In the genomic region with DNA sequence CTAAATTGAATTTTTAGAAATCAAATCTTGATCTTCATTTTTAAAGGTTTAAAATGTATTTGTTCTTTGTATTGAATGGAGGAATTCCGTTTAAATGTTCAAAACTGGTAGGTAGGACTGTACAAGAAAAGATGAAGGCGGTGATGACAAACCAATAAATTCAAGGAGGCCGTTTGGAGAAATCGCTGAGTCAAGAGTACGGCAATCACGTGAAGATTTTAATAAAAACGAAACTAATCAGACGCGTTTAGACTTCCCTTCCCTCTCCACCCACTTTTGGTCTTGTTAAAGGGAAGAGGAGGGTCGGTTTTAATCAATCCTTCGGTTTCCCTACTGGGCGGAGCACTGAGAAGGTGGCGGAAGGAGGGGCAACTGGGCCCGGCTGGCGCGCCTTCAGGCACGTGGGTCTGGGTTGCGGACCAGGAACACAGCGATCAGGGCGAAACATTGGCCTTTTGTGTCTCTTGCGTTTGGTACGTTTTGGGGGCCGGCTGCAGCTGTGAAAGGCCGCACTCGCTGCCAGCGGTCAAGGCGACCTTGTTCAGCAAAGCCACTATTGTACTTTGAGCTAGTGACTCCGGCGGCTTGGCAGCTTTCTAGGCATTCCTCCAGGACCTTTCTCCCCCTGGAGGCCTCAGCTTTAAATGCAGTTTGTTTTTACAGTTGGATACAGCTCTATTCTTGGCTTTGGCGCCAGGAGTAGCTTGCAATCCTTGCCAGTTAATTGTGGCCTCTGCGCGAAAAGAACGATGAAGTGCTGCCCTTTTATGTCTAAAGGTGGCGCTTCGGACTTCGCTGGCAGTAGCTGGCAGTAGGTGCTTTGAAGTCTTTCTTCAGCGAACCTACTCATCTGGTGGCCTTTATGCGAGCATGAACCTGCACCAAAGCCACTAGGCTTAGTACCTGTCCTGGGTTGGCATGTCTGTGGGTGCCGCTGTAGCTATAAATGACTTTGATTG, we compare ENCODE assay signal across 1 cellular context.
TF ChIP-seq lines count a peak whose summit lies in the region.

No MANE protein-coding gene starts in this region.

TF ChIP-seq in K562, 482 proteins besides CTCF, POLR2A, EP300 and RAD21 (continued from another document and continues in another):
- TF ChIP-seq, protein P1, sequence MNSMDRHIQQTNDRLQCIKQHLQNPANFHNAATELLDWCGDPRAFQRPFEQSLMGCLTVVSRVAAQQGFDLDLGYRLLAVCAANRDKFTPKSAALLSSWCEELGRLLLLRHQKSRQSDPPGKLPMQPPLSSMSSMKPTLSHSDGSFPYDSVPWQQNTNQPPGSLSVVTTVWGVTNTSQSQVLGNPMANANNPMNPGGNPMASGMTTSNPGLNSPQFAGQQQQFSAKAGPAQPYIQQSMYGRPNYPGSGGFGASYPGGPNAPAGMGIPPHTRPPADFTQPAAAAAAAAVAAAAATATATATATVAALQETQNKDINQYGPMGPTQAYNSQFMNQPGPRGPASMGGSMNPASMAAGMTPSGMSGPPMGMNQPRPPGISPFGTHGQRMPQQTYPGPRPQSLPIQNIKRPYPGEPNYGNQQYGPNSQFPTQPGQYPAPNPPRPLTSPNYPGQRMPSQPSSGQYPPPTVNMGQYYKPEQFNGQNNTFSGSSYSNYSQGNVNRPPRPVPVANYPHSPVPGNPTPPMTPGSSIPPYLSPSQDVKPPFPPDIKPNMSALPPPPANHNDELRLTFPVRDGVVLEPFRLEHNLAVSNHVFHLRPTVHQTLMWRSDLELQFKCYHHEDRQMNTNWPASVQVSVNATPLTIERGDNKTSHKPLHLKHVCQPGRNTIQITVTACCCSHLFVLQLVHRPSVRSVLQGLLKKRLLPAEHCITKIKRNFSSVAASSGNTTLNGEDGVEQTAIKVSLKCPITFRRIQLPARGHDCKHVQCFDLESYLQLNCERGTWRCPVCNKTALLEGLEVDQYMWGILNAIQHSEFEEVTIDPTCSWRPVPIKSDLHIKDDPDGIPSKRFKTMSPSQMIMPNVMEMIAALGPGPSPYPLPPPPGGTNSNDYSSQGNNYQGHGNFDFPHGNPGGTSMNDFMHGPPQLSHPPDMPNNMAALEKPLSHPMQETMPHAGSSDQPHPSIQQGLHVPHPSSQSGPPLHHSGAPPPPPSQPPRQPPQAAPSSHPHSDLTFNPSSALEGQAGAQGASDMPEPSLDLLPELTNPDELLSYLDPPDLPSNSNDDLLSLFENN (IDR thresholded peaks at IDR 0.05; ENCODE audit: low read depth in 2 of 2, low read length in 2 of 2) = no peak
- TF ChIP-seq ZNF584 (CRISPR knock-in tag; IDR thresholded peaks at IDR 0.05; ENCODE audit: low read depth) = 0 out of 2 replicates have a peak, but pooled peaks have one; percentile 62
- TF ChIP-seq MAZ (CRISPR knock-in tag; conservative IDR thresholded peaks at IDR 0.05 in 1 of 2, IDR thresholded peaks at IDR 0.05 in 1 of 2) = peak in 1 of 2 experiments; percentile 64; a peak in 1 of 4 replicates
- no peak for TF ChIP-seq BDP1 (IDR thresholded peaks at IDR 0.05; ENCODE audit: insufficient read depth, insufficient read length)
- peak in 1 of 2 experiments; percentile 46; a peak in 2 of 4 replicates for TF ChIP-seq FOXK2 (conservative IDR thresholded peaks at IDR 0.05 in 1 of 2, IDR thresholded peaks at IDR 0.05 in 1 of 2; ENCODE audit: low read depth in 2 of 2)
- TF ChIP-seq POLR2AphosphoS5 (IDR thresholded peaks at IDR 0.05; ENCODE audit: control insufficient read depth, insufficient read depth, low read depth, low read length) = peak; percentile 16; the same call in 1 of the 2 replicates
- peak; percentile 31; the same call in 1 of the 2 replicates for TF ChIP-seq SPI1 (IDR thresholded peaks at IDR 0.05; ENCODE audit: borderline replicate concordance, low read depth, low read length)
- TF ChIP-seq, protein P2, sequence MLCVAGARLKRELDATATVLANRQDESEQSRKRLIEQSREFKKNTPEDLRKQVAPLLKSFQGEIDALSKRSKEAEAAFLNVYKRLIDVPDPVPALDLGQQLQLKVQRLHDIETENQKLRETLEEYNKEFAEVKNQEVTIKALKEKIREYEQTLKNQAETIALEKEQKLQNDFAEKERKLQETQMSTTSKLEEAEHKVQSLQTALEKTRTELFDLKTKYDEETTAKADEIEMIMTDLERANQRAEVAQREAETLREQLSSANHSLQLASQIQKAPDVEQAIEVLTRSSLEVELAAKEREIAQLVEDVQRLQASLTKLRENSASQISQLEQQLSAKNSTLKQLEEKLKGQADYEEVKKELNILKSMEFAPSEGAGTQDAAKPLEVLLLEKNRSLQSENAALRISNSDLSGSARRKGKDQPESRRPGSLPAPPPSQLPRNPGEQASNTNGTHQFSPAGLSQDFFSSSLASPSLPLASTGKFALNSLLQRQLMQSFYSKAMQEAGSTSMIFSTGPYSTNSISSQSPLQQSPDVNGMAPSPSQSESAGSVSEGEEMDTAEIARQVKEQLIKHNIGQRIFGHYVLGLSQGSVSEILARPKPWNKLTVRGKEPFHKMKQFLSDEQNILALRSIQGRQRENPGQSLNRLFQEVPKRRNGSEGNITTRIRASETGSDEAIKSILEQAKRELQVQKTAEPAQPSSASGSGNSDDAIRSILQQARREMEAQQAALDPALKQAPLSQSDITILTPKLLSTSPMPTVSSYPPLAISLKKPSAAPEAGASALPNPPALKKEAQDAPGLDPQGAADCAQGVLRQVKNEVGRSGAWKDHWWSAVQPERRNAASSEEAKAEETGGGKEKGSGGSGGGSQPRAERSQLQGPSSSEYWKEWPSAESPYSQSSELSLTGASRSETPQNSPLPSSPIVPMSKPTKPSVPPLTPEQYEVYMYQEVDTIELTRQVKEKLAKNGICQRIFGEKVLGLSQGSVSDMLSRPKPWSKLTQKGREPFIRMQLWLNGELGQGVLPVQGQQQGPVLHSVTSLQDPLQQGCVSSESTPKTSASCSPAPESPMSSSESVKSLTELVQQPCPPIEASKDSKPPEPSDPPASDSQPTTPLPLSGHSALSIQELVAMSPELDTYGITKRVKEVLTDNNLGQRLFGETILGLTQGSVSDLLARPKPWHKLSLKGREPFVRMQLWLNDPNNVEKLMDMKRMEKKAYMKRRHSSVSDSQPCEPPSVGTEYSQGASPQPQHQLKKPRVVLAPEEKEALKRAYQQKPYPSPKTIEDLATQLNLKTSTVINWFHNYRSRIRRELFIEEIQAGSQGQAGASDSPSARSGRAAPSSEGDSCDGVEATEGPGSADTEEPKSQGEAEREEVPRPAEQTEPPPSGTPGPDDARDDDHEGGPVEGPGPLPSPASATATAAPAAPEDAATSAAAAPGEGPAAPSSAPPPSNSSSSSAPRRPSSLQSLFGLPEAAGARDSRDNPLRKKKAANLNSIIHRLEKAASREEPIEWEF (CRISPR knock-in tag; IDR thresholded peaks at IDR 0.05) = peak; percentile 81; the same call in 1 of the 2 replicates
- TF ChIP-seq MEIS2 (IDR thresholded peaks at IDR 0.05; ENCODE audit: partially characterized antibody) = peak; percentile 78
- TF ChIP-seq, protein P3, sequence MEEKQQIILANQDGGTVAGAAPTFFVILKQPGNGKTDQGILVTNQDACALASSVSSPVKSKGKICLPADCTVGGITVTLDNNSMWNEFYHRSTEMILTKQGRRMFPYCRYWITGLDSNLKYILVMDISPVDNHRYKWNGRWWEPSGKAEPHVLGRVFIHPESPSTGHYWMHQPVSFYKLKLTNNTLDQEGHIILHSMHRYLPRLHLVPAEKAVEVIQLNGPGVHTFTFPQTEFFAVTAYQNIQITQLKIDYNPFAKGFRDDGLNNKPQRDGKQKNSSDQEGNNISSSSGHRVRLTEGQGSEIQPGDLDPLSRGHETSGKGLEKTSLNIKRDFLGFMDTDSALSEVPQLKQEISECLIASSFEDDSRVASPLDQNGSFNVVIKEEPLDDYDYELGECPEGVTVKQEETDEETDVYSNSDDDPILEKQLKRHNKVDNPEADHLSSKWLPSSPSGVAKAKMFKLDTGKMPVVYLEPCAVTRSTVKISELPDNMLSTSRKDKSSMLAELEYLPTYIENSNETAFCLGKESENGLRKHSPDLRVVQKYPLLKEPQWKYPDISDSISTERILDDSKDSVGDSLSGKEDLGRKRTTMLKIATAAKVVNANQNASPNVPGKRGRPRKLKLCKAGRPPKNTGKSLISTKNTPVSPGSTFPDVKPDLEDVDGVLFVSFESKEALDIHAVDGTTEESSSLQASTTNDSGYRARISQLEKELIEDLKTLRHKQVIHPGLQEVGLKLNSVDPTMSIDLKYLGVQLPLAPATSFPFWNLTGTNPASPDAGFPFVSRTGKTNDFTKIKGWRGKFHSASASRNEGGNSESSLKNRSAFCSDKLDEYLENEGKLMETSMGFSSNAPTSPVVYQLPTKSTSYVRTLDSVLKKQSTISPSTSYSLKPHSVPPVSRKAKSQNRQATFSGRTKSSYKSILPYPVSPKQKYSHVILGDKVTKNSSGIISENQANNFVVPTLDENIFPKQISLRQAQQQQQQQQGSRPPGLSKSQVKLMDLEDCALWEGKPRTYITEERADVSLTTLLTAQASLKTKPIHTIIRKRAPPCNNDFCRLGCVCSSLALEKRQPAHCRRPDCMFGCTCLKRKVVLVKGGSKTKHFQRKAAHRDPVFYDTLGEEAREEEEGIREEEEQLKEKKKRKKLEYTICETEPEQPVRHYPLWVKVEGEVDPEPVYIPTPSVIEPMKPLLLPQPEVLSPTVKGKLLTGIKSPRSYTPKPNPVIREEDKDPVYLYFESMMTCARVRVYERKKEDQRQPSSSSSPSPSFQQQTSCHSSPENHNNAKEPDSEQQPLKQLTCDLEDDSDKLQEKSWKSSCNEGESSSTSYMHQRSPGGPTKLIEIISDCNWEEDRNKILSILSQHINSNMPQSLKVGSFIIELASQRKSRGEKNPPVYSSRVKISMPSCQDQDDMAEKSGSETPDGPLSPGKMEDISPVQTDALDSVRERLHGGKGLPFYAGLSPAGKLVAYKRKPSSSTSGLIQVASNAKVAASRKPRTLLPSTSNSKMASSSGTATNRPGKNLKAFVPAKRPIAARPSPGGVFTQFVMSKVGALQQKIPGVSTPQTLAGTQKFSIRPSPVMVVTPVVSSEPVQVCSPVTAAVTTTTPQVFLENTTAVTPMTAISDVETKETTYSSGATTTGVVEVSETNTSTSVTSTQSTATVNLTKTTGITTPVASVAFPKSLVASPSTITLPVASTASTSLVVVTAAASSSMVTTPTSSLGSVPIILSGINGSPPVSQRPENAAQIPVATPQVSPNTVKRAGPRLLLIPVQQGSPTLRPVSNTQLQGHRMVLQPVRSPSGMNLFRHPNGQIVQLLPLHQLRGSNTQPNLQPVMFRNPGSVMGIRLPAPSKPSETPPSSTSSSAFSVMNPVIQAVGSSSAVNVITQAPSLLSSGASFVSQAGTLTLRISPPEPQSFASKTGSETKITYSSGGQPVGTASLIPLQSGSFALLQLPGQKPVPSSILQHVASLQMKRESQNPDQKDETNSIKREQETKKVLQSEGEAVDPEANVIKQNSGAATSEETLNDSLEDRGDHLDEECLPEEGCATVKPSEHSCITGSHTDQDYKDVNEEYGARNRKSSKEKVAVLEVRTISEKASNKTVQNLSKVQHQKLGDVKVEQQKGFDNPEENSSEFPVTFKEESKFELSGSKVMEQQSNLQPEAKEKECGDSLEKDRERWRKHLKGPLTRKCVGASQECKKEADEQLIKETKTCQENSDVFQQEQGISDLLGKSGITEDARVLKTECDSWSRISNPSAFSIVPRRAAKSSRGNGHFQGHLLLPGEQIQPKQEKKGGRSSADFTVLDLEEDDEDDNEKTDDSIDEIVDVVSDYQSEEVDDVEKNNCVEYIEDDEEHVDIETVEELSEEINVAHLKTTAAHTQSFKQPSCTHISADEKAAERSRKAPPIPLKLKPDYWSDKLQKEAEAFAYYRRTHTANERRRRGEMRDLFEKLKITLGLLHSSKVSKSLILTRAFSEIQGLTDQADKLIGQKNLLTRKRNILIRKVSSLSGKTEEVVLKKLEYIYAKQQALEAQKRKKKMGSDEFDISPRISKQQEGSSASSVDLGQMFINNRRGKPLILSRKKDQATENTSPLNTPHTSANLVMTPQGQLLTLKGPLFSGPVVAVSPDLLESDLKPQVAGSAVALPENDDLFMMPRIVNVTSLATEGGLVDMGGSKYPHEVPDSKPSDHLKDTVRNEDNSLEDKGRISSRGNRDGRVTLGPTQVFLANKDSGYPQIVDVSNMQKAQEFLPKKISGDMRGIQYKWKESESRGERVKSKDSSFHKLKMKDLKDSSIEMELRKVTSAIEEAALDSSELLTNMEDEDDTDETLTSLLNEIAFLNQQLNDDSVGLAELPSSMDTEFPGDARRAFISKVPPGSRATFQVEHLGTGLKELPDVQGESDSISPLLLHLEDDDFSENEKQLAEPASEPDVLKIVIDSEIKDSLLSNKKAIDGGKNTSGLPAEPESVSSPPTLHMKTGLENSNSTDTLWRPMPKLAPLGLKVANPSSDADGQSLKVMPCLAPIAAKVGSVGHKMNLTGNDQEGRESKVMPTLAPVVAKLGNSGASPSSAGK (IDR thresholded peaks at IDR 0.05) = peak; percentile 96
- 0 out of 2 replicates have a peak, but pooled peaks have one; percentile 20 for TF ChIP-seq PTTG1 (tag; IDR thresholded peaks at IDR 0.05; ENCODE audit: low read depth)
- no peak for TF ChIP-seq POU5F1 (IDR thresholded peaks at IDR 0.05; ENCODE audit: borderline replicate concordance, low read depth, low read length, partially characterized antibody)
- TF ChIP-seq CREM (IDR thresholded peaks at IDR 0.05; ENCODE audit: low read depth) = peak; percentile 16; the same call in 1 of the 2 replicates
- TF ChIP-seq HNRNPLL (IDR thresholded peaks at IDR 0.05; ENCODE audit: low read depth, low read length, poor library complexity, severe bottlenecking) = peak; percentile 67
- peak; percentile 78 for TF ChIP-seq ZNF175 (CRISPR knock-in tag; IDR thresholded peaks at IDR 0.05; ENCODE audit: low read depth)
- TF ChIP-seq, protein P4, sequence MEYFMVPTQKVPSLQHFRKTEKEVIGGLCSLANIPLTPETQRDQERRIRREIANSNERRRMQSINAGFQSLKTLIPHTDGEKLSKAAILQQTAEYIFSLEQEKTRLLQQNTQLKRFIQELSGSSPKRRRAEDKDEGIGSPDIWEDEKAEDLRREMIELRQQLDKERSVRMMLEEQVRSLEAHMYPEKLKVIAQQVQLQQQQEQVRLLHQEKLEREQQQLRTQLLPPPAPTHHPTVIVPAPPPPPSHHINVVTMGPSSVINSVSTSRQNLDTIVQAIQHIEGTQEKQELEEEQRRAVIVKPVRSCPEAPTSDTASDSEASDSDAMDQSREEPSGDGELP (CRISPR knock-in tag; IDR thresholded peaks at IDR 0.05; ENCODE audit: borderline replicate concordance) = peak; percentile 82
- TF ChIP-seq L3MBTL2 (IDR thresholded peaks at IDR 0.05) = peak; percentile 97
- TF ChIP-seq ZNF23 (CRISPR knock-in tag; IDR thresholded peaks at IDR 0.05) = no peak
- TF ChIP-seq NFIC (IDR thresholded peaks at IDR 0.05) = peak; percentile 64
- TF ChIP-seq MAFG (tag; conservative IDR thresholded peaks at IDR 0.05) = peak; percentile 94
- peak; percentile 66 for TF ChIP-seq RAD51 (IDR thresholded peaks at IDR 0.05; ENCODE audit: borderline replicate concordance, low read depth)
- TF ChIP-seq, protein P5, sequence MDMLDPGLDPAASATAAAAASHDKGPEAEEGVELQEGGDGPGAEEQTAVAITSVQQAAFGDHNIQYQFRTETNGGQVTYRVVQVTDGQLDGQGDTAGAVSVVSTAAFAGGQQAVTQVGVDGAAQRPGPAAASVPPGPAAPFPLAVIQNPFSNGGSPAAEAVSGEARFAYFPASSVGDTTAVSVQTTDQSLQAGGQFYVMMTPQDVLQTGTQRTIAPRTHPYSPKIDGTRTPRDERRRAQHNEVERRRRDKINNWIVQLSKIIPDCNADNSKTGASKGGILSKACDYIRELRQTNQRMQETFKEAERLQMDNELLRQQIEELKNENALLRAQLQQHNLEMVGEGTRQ (CRISPR knock-in tag; IDR thresholded peaks at IDR 0.05) = peak; percentile 35
- TF ChIP-seq PML (IDR thresholded peaks at IDR 0.05; ENCODE audit: low read length) = 0 out of 2 replicates have a peak, but pooled peaks have one; percentile 28
- TF ChIP-seq ATF1 (CRISPR knock-in tag; IDR thresholded peaks at IDR 0.05) = no peak
- TF ChIP-seq ATF1 (tag; IDR thresholded peaks at IDR 0.05) = peak; percentile 55
- no peak for TF ChIP-seq SMAD1 (IDR thresholded peaks at IDR 0.05; ENCODE audit: low read depth, low read length, partially characterized antibody)
- peak; percentile 64; the same call in 1 of the 2 replicates for TF ChIP-seq LCOR (CRISPR knock-in tag; IDR thresholded peaks at IDR 0.05)
- TF ChIP-seq MTA3 (IDR thresholded peaks at IDR 0.05; ENCODE audit: borderline replicate concordance) = peak; percentile 47; the same call in 1 of the 2 replicates
- no peak for TF ChIP-seq POLR2AphosphoS2 (IDR thresholded peaks at IDR 0.05; ENCODE audit: low read length)
- TF ChIP-seq ELF1 (tag; IDR thresholded peaks at IDR 0.05) = 0 out of 2 replicates have a peak, but pooled peaks have one; percentile 29
